ENCODE assay signal across 8 cellular contexts in the genomic region with DNA sequence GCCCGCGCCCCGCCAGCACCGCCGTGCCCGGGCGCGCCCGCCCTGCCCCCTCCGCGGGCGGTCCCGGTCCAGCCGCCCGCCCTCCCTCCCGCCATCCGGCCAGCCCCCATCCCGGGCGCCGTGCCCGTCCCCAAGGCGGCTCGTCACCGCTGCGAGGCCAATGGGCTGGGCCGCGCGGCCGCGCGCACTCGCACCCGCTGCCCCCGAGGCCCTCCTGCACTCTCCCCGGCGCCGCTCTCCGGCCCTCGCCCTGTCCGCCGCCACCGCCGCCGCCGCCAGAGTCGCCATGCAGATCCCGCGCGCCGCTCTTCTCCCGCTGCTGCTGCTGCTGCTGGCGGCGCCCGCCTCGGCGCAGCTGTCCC. TPM values are rescaled to one million over a fixed set of nuclear protein-coding genes. Genes with fewer than 3 reads are reported as not detected.
DNase-seq lines count a peak whose midpoint lies in the region; ATAC-seq and TF ChIP-seq lines count a peak whose summit lies in the region.

Gene HTRA1, plus strand, starts transcription at position 187 of the 362 bp plus-strand sequence. Its CDS starts 100 bp downstream, at position 287.

- peak within 1 kb of the TSS; percentile 68 for H3K27ac ChIP-seq in foreskin keratinocyte
- peak within 1 kb of the TSS; percentile 45 to 95 for H3K27ac ChIP-seq in aorta (ENCODE audit: low read depth in 1 of 2, low read length in 2 of 2)

- no peak within 1 kb of the TSS for H3K27ac Mint-ChIP-seq in T-helper 2 cell treated with Interferon-gamma antibody and Interleukin-4, amounts not matched to agents 5 μg/mL and 100 μg/mL, for 36 hours
- H3K27ac Mint-ChIP-seq in activated CD8-positive, alpha-beta T cell treated with anti-CD3 and anti-CD28 coated beads, Interleukin-2, amount 10 ng/mL, durations not matched to agents 7 days and 5 days = no peak within 1 kb of the TSS
- H3K27ac Mint-ChIP-seq in naive thymus-derived CD8-positive, alpha-beta T cell = peak within 1 kb of the TSS in 1 of 10 donors; percentile 46

- POLR2A ChIA-PET in activated CD8-positive, alpha-beta T cell treated with anti-CD3 and anti-CD28 coated beads, Interleukin-2, amount 10 ng/mL, durations not matched to agents 7 days and 5 days (lab: Charles Lee) = no interaction called here
- POLR2A ChIA-PET in naive thymus-derived CD8-positive, alpha-beta T cell (lab: Charles Lee) = no interaction called here

- H3K36me3 Mint-ChIP-seq in T-helper 2 cell treated with Interferon-gamma antibody and Interleukin-4, amounts not matched to agents 5 μg/mL and 100 μg/mL, for 36 hours (ENCODE audit: low read depth) = peaks cover 2% of the 10 kb centered on the region
- no peaks in the 10 kb centered on the region for H3K36me3 Mint-ChIP-seq in activated CD8-positive, alpha-beta T cell treated with anti-CD3 and anti-CD28 coated beads, Interleukin-2, amount 10 ng/mL, durations not matched to agents 7 days and 5 days (ENCODE audit: low read depth)
- H3K36me3 Mint-ChIP-seq in naive thymus-derived CD8-positive, alpha-beta T cell = no peaks in the 10 kb centered on the region

- ATAC-seq in activated CD8-positive, alpha-beta T cell treated with anti-CD3 and anti-CD28 coated beads, Interleukin-2, amount 10 ng/mL, durations not matched to agents 7 days and 5 days = peak; percentile 34
- peak; percentile 54 for ATAC-seq in foreskin keratinocyte
- ATAC-seq in naive thymus-derived CD8-positive, alpha-beta T cell = peak in 1 of 2 donors; percentile 41
- ATAC-seq in aorta (ENCODE audit: low FRiP score) = peak; percentile 81
- no peak for ATAC-seq in GM18907 (IDR thresholded peaks at IDR 0.05; ENCODE audit: unreplicated experiment)

- H3K9me3 ChIP-seq in aorta (ENCODE audit: control insufficient read depth, low read length) = no peaks in the 10 kb centered on the region

- H3K4me1 Mint-ChIP-seq in T-helper 2 cell treated with Interferon-gamma antibody and Interleukin-4, amounts not matched to agents 5 μg/mL and 100 μg/mL, for 36 hours (ENCODE audit: low read depth) = peaks cover 2% of the 10 kb centered on the region
- H3K4me1 Mint-ChIP-seq in activated CD8-positive, alpha-beta T cell treated with anti-CD3 and anti-CD28 coated beads, Interleukin-2, amount 10 ng/mL, durations not matched to agents 7 days and 5 days (ENCODE audit: low read depth) = peaks cover 8% of the 10 kb centered on the region
- peaks cover 8 to 16% (median 13%) of the 10 kb centered on the region in 4 donors for H3K4me1 Mint-ChIP-seq in naive thymus-derived CD8-positive, alpha-beta T cell

- H3K4me3 ChIP-seq in aorta (ENCODE audit: low read length in 2 of 2) = peak within 1 kb of the TSS; percentile 88 to 94

- H3K27me3 ChIP-seq in foreskin keratinocyte = no peaks in the 10 kb centered on the region
- H3K27me3 ChIP-seq in aorta (ENCODE audit: control insufficient read depth in 1 of 2, insufficient read depth in 2 of 2, low read length in 1 of 2) = no peaks in the 10 kb centered on the region

- H3K27me3 Mint-ChIP-seq in T-helper 2 cell treated with Interferon-gamma antibody and Interleukin-4, amounts not matched to agents 5 μg/mL and 100 μg/mL, for 36 hours (ENCODE audit: low read depth) = peaks cover 74% of the 10 kb centered on the region
- peaks cover 75% of the 10 kb centered on the region for H3K27me3 Mint-ChIP-seq in activated CD8-positive, alpha-beta T cell treated with anti-CD3 and anti-CD28 coated beads, Interleukin-2, amount 10 ng/mL, durations not matched to agents 7 days and 5 days (ENCODE audit: low read depth)
- peaks cover 40 to 80% (median 57%) of the 10 kb centered on the region in 5 donors for H3K27me3 Mint-ChIP-seq in naive thymus-derived CD8-positive, alpha-beta T cell

- H3K4me1 ChIP-seq in foreskin keratinocyte = peaks cover 10% of the 10 kb centered on the region
- peaks cover 1 to 3% of the 10 kb centered on the region in 2 donors for H3K4me1 ChIP-seq in aorta (ENCODE audit: control insufficient read depth in 1 of 2, insufficient read depth in 2 of 2, low read length in 2 of 2)

- DNase-seq in T-helper 2 cell treated with Interferon-gamma antibody and Interleukin-4, amounts not matched to agents 5 μg/mL and 100 μg/mL, for 36 hours (ENCODE audit: low spot score) = no peak
- DNase-seq in T-helper 2 cell (no peak), foreskin keratinocyte (peak in 1 of 2 donors; percentile 41), aorta (peak; percentile 91 to 94)
- no peak for DNase-seq in activated CD8-positive, alpha-beta T cell treated with anti-CD3 and anti-CD28 coated beads, Interleukin-2, amount 10 ng/mL, durations not matched to agents 7 days and 5 days
- DNase-seq in naive thymus-derived CD8-positive, alpha-beta T cell = no peak
- DNase-seq in activated CD4-positive, alpha-beta T cell treated with anti-CD3 and anti-CD28 coated beads, Interleukin-2, amount 50 U/mL, for 48 hours = no peak

- no peaks in the 10 kb centered on the region for H3K36me3 ChIP-seq in aorta (ENCODE audit: control insufficient read depth in 1 of 2, insufficient read depth in 2 of 2, low read length in 1 of 2)

- intact Hi-C loops in aorta (cut with DNase I) = loop anchor here (2.0 to 5.0 kb wide), 2 partner anchors 41 to 43 kb away; no protein-coding TSS in a partner anchor

- no peaks in the 10 kb centered on the region for H3K9me3 Mint-ChIP-seq in T-helper 2 cell treated with Interferon-gamma antibody and Interleukin-4, amounts not matched to agents 5 μg/mL and 100 μg/mL, for 36 hours
- no peaks in the 10 kb centered on the region for H3K9me3 Mint-ChIP-seq in activated CD8-positive, alpha-beta T cell treated with anti-CD3 and anti-CD28 coated beads, Interleukin-2, amount 10 ng/mL, durations not matched to agents 7 days and 5 days (ENCODE audit: insufficient read depth)
- H3K9me3 Mint-ChIP-seq in naive thymus-derived CD8-positive, alpha-beta T cell = peaks cover 0 to 2% (median 0%) of the 10 kb centered on the region in 9 donors

- TF ChIP-seq CTCF in foreskin keratinocyte (conservative IDR thresholded peaks at IDR 0.05) = no peak

- WGBS in aorta, 2 donors = 0% methylated on average over 48 to 56 of the region's 56 CpGs

- peak within 1 kb of the TSS; percentile 78 for H3K4me3 Mint-ChIP-seq in T-helper 2 cell treated with Interferon-gamma antibody and Interleukin-4, amounts not matched to agents 5 μg/mL and 100 μg/mL, for 36 hours
- H3K4me3 Mint-ChIP-seq in activated CD8-positive, alpha-beta T cell treated with anti-CD3 and anti-CD28 coated beads, Interleukin-2, amount 10 ng/mL, durations not matched to agents 7 days and 5 days = peak within 1 kb of the TSS; percentile 63
- H3K4me3 Mint-ChIP-seq in naive thymus-derived CD8-positive, alpha-beta T cell = peak within 1 kb of the TSS; percentile 75 to 91 (median 83)

- CTCF ChIA-PET in activated CD8-positive, alpha-beta T cell treated with anti-CD3 and anti-CD28 coated beads, Interleukin-2, amount 10 ng/mL, durations not matched to agents 7 days and 5 days (lab: Charles Lee) = no interaction called here

RNA-seq across cellular contexts. Expression of gene HTRA1, which starts in this region (rescaled TPM):
- not detected for total RNA-seq in activated CD8-positive, alpha-beta T cell treated with anti-CD3 and anti-CD28 coated beads, Interleukin-2, amount 10 ng/mL, durations not matched to agents 7 days and 5 days
- total RNA-seq in foreskin keratinocyte (375 and 388 TPM in 2 replicates), aorta (100 to 1,000 TPM; 261 to 386 TPM)
- polyA plus RNA-seq in foreskin keratinocyte (396 and 403 TPM in 2 replicates), aorta (100 to 1,000 TPM; 324 to 465 TPM)
- total RNA-seq in naive thymus-derived CD8-positive, alpha-beta T cell = not detected
- not detected for polyA plus RNA-seq in naive thymus-derived CD8-positive, alpha-beta T cell

Comparison
In these comparisons a context has a peak if more than half of its experiments do, and no peak if none do; other contexts are left out.
1. RNA of gene HTRA1 (total RNA-seq): 261 to 386 TPM in aorta and 375 to 388 TPM in foreskin keratinocyte; not detected in naive thymus-derived CD8-positive, alpha-beta T cell and not detected in activated CD8-positive, alpha-beta T cell treated with anti-CD3 and anti-CD28 coated beads, Interleukin-2, amount 10 ng/mL, durations not matched to agents 7 days and 5 days; every median in the first group is over 100 times any median in the second.
2. RNA of gene HTRA1 (polyA plus RNA-seq): 324 to 465 TPM in aorta and 396 to 403 TPM in foreskin keratinocyte; not detected in naive thymus-derived CD8-positive, alpha-beta T cell; every median in the first group is over 100 times any median in the second.
3. Peak in ATAC-seq in activated CD8-positive, alpha-beta T cell treated with anti-CD3 and anti-CD28 coated beads, Interleukin-2, amount 10 ng/mL, durations not matched to agents 7 days and 5 days; RNA of the gene not detected or under 1 TPM.
4. DNase-seq: peak in aorta (2 of 2); none in T-helper 2 cell treated with Interferon-gamma antibody and Interleukin-4, amounts not matched to agents 5 μg/mL and 100 μg/mL, for 36 hours (single experiment), T-helper 2 cell (0 of 5), activated CD8-positive, alpha-beta T cell treated with anti-CD3 and anti-CD28 coated beads, Interleukin-2, amount 10 ng/mL, durations not matched to agents 7 days and 5 days (single experiment), naive thymus-derived CD8-positive, alpha-beta T cell (0 of 10) and activated CD4-positive, alpha-beta T cell treated with anti-CD3 and anti-CD28 coated beads, Interleukin-2, amount 50 U/mL, for 48 hours (0 of 2).
5. Peak in every context shown above with its lines, with median percentiles within 50 percentile points of each other: H3K4me3 Mint-ChIP-seq.